ENCODE assay signal across 14 cellular contexts in the genomic region with DNA sequence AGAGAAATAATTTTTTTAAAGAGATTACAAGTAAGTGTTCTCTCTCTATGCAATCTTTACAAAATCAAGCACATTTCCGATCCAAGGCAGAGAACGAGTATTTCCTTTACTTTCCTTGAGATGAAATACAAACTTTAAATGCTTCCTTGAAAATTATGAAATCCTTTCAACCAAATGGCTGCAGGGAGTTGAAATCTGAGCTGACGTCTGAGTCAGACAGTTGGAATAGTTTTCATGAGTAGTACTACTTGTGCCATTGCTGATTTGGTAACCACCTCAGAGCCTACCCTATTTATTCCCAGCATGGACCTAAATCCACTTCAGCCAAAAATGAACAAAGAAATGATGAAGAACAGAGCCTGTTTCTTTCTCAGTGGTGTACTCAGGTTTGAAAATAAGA.
DNase-seq lines count a peak whose midpoint lies in the region; ATAC-seq and TF ChIP-seq lines count a peak whose summit lies in the region.
"Had no signal": no experiment of that assay in that cellular context is flagged by ENCODE, and none has a peak within 500 bp of the region (broad histone marks: within the 10 kb centered on the region; RNA-seq: fewer than 3 reads in every experiment).

No MANE protein-coding gene starts in this region.

- H3K27ac ChIP-seq in PC-3 (ENCODE audit: low read length) = peak overlapping the region; percentile 76
- no peak overlapping the region for H3K27ac ChIP-seq in fibroblast of lung (ENCODE audit: insufficient read depth, low read length)
- H3K27ac ChIP-seq in osteoblast (ENCODE audit: low read depth, low read length) = no peak overlapping the region
- no peak overlapping the region for H3K27ac ChIP-seq in sigmoid colon
- H3K27ac ChIP-seq: SJCRH30 had no signal

- BruUV-seq in PC-3 (replicated peaks; lab: Mats Ljungman, UMichigan) = no TSS peak

- TF ChIP-seq EP300 in sigmoid colon (IDR thresholded peaks at IDR 0.05) = no peak

- H3K36me3 ChIP-seq in PC-3 (ENCODE audit: low read depth, low read length) (no peaks in the 10 kb centered on the region; the same call in 1 of the 2 replicates), fibroblast of lung (ENCODE audit: control insufficient read depth, insufficient read depth, low read length) (no peaks in the 10 kb centered on the region), osteoblast (ENCODE audit: insufficient read depth, low read length) (no peaks in the 10 kb centered on the region), sigmoid colon (no peaks in the 10 kb centered on the region)
- H3K36me3 ChIP-seq: SJCRH30 had no signal

- H3K4me1 Mint-ChIP-seq in progenitor cell of endocrine pancreas (ENCODE audit: low read depth) = peaks cover 4% of the 10 kb centered on the region
- H3K4me1 Mint-ChIP-seq: CD4-positive, alpha-beta memory T cell had no signal

- WGBS in sigmoid colon, 2 donors = 73 to 83% methylated on average over 3 of the region's 3 CpGs

- peaks cover 3% of the 10 kb centered on the region for H3K9me3 Mint-ChIP-seq in progenitor cell of endocrine pancreas (ENCODE audit: low read depth)

- TF ChIP-seq CTCF in PC-3 (conservative IDR thresholded peaks at IDR 0.05; ENCODE audit: low read depth, low read length) (no peak), fibroblast of lung (conservative IDR thresholded peaks at IDR 0.05 in 1 of 2, IDR thresholded peaks at IDR 0.05 in 1 of 2; ENCODE audit: low read depth in 1 of 2, low read length in 2 of 2) (no peak), osteoblast (IDR thresholded peaks at IDR 0.05; ENCODE audit: extremely low read depth, low read depth, low read length) (no peak), progenitor cell of endocrine pancreas (IDR thresholded peaks at IDR 0.05; ENCODE audit: unreplicated experiment) (no peak), sigmoid colon (IDR thresholded peaks at IDR 0.05) (no peak)

- no peak for TF ChIP-seq POLR2A in sigmoid colon (IDR thresholded peaks at IDR 0.05)

- ATAC-seq in PC-3 = peak; percentile 87
- ATAC-seq: mucosa of descending colon had no signal

- POLR2A ChIA-PET in PC-3 (lab: Charles Lee; ENCODE audit: unreplicated experiment) = interaction anchor here (0.6 kb wide), 1 partner anchor 129 kb away, joined by 7 read pairs; no protein-coding TSS in a partner anchor

- H3F3A ChIP-seq in PC-3 (ENCODE audit: low read length, unreplicated experiment) = peaks cover 5% of the 10 kb centered on the region

- peak; percentile 51 for DNase-seq in Daoy (ENCODE audit: low read depth)
- peak; percentile 86 for DNase-seq in PC-3
- DNase-seq in fibroblast of lung (ENCODE audit: low read depth in 2 of 2) = peak; percentile 66 to 94
- peak; percentile 81 for DNase-seq in osteoblast (ENCODE audit: insufficient read length, low spot score, missing footprints)
- no peak for DNase-seq in progenitor cell of endocrine pancreas (ENCODE audit: low spot score, unreplicated experiment)
- DNase-seq in stimulated activated CD4-positive, alpha-beta T cell treated with anti-CD3 and anti-CD28 coated beads, Interleukin-2, amount 100 ng/mL, for 48 hours = no peak
- no peak for DNase-seq in sigmoid colon
- DNase-seq in DMS153 (lab: John Stamatoyannopoulos, UW) = no peak
- DNase-seq: CD4-positive, alpha-beta memory T cell; mucosa of descending colon; NCI-H1105; NCI-H510A; retina; SJCRH30 had no signal

- CTCF ChIA-PET in PC-3 (lab: Charles Lee) = no interaction called here

- H3K27me3 ChIP-seq in PC-3 (ENCODE audit: low read length) = no peaks in the 10 kb centered on the region
- no peaks in the 10 kb centered on the region for H3K27me3 ChIP-seq in fibroblast of lung (ENCODE audit: control insufficient read depth, insufficient read depth, low read length)
- no peaks in the 10 kb centered on the region for H3K27me3 ChIP-seq in osteoblast (ENCODE audit: insufficient read depth, low read length)
- no peaks in the 10 kb centered on the region for H3K27me3 ChIP-seq in sigmoid colon
- H3K27me3 ChIP-seq: SJCRH30 had no signal

- no peaks in the 10 kb centered on the region for H3K9me3 ChIP-seq in PC-3 (ENCODE audit: low read length)
- no peaks in the 10 kb centered on the region for H3K9me3 ChIP-seq in fibroblast of lung (ENCODE audit: control insufficient read depth, insufficient read depth, low read depth, low read length)
- H3K9me3 ChIP-seq in osteoblast (ENCODE audit: low read depth, low read length) = peaks cover 8% of the 10 kb centered on the region
- peaks cover 0 to 5% (median 0%) of the 10 kb centered on the region in 4 donors for H3K9me3 ChIP-seq in sigmoid colon
- H3K9me3 ChIP-seq: mucosa of descending colon, SJCRH30 had no signal

- H2AFZ ChIP-seq in PC-3 (ENCODE audit: low read length) (peak overlapping the region; percentile 67), fibroblast of lung (ENCODE audit: low read length) (no peak overlapping the region), osteoblast (ENCODE audit: low read length) (no peak overlapping the region)

- no peak overlapping the region for H3K27ac Mint-ChIP-seq in progenitor cell of endocrine pancreas
- H3K27ac Mint-ChIP-seq: CD4-positive, alpha-beta memory T cell had no signal

- 0 out of 2 replicates have a peak overlapping the region, but pooled peaks have one; percentile 17 for H3K9ac ChIP-seq in PC-3 (ENCODE audit: low read length)
- no peak overlapping the region for H3K9ac ChIP-seq in fibroblast of lung (ENCODE audit: insufficient read depth, low read length)

- H4K20me1 ChIP-seq in PC-3 (ENCODE audit: low read length) = no peaks in the 10 kb centered on the region
- H4K20me1 ChIP-seq in fibroblast of lung (ENCODE audit: control insufficient read depth, extremely low read depth, insufficient read depth, low read length) = no peaks in the 10 kb centered on the region
- no peaks in the 10 kb centered on the region for H4K20me1 ChIP-seq in osteoblast (ENCODE audit: insufficient read depth, low read length)

- H3K36me3 Mint-ChIP-seq in progenitor cell of endocrine pancreas (ENCODE audit: insufficient read depth) = no peaks in the 10 kb centered on the region
- H3K36me3 Mint-ChIP-seq: CD4-positive, alpha-beta memory T cell had no signal

- peaks cover 30% of the 10 kb centered on the region for H3K4me1 ChIP-seq in PC-3 (ENCODE audit: insufficient read depth, low read length)
- no peaks in the 10 kb centered on the region for H3K4me1 ChIP-seq in fibroblast of lung (ENCODE audit: control insufficient read depth, extremely low read depth, insufficient read depth, low read length)
- H3K4me1 ChIP-seq in osteoblast (ENCODE audit: insufficient read depth, low read length) = peaks cover 12% of the 10 kb centered on the region
- no peaks in the 10 kb centered on the region for H3K4me1 ChIP-seq in sigmoid colon
- H3K4me1 ChIP-seq: SJCRH30 had no signal

- H3K4me3 ChIP-seq in PC-3 (ENCODE audit: low read length) (peak overlapping the region; percentile 41), fibroblast of lung (replicated peaks in 1 of 4; ENCODE audit: control extremely low read depth in 1 of 4, insufficient read depth in 1 of 4, low read depth in 3 of 4, low read length in 4 of 4) (no peak overlapping the region), osteoblast (ENCODE audit: insufficient read depth, low read length) (no peak overlapping the region), sigmoid colon (no peak overlapping the region)
- H3K4me3 ChIP-seq: mucosa of descending colon, SJCRH30 had no signal

- H3K4me2 ChIP-seq in PC-3 (ENCODE audit: low read length) = peak overlapping the region; percentile 66
- H3K4me2 ChIP-seq in fibroblast of lung (ENCODE audit: extremely low read depth, insufficient read depth, low read length) = no peak overlapping the region
- H3K4me2 ChIP-seq in osteoblast (ENCODE audit: insufficient read depth, low read length) = peak overlapping the region; percentile 50

- intact Hi-C loops in PC-3 (cut with micrococcal nuclease) (no loop called here), sigmoid colon (cut with DNase I) (no loop called here)

- peaks cover 15% of the 10 kb centered on the region for H3K27me3 Mint-ChIP-seq in progenitor cell of endocrine pancreas

- no peak overlapping the region for H3K4me3 Mint-ChIP-seq in progenitor cell of endocrine pancreas (ENCODE audit: low read depth)
- H3K4me3 Mint-ChIP-seq: CD4-positive, alpha-beta memory T cell had no signal

- no peaks in the 10 kb centered on the region for H3K9me2 ChIP-seq in PC-3 (replicated peaks; ENCODE audit: low read length)

- H3K79me2 ChIP-seq in PC-3 (ENCODE audit: low read length) (peaks cover 10% of the 10 kb centered on the region), fibroblast of lung (ENCODE audit: control insufficient read depth, insufficient read depth, low read length) (no peaks in the 10 kb centered on the region), osteoblast (ENCODE audit: insufficient read depth, low read length) (no peaks in the 10 kb centered on the region)

Comparison
In these comparisons a context has a peak if more than half of its experiments do, and no peak if none do; other contexts are left out.
1. DNase-seq: peak in Daoy (single experiment), PC-3 (single experiment), fibroblast of lung (2 of 2) and osteoblast (single experiment); none in progenitor cell of endocrine pancreas (single experiment), stimulated activated CD4-positive, alpha-beta T cell treated with anti-CD3 and anti-CD28 coated beads, Interleukin-2, amount 100 ng/mL, for 48 hours (0 of 2), sigmoid colon (single experiment) and DMS153 (single experiment).